In genomic region chr5:172872997-172873491, GRCh38 we compare ENCODE assay signal across 2 cellular contexts.
TF ChIP-seq lines count a peak whose summit lies in the region.

No MANE protein-coding gene starts in this region.

TF ChIP-seq in HEK293, 187 proteins besides CTCF, POLR2A, EP300 and RAD21:
- TF ChIP-seq ZBTB6 (tag by site-specific recombination; IDR thresholded peaks at IDR 0.05) = no peak
- peak; percentile 76 for TF ChIP-seq GLIS1 (tag by site-specific recombination; IDR thresholded peaks at IDR 0.05)
- TF ChIP-seq ZIC2 (tag by site-specific recombination; IDR thresholded peaks at IDR 0.05) = peak; percentile 70

TF ChIP-seq in HepG2, 621 proteins besides CTCF, POLR2A, EP300 and RAD21 (continued from another document):
- TF ChIP-seq ZNF660 (CRISPR knock-in tag; IDR thresholded peaks at IDR 0.05; ENCODE audit: borderline replicate concordance, low read depth) = no peak
- TF ChIP-seq HDAC1 (CRISPR knock-in tag; IDR thresholded peaks at IDR 0.05) = no peak
- TF ChIP-seq KDM2A (CRISPR knock-in tag; IDR thresholded peaks at IDR 0.05; ENCODE audit: borderline replicate concordance, low read depth) = no peak
- no peak for TF ChIP-seq ZFAT (CRISPR knock-in tag; conservative IDR thresholded peaks at IDR 0.05)
- TF ChIP-seq RELA (CRISPR knock-in tag; IDR thresholded peaks at IDR 0.05) = no peak
- TF ChIP-seq ZNF891 (CRISPR knock-in tag; IDR thresholded peaks at IDR 0.05) = no peak
- TF ChIP-seq AGO1 (IDR thresholded peaks at IDR 0.05; ENCODE audit: low read depth, low read length, poor library complexity, severe bottlenecking) = no peak
- no peak for TF ChIP-seq ATF4 (CRISPR knock-in tag; IDR thresholded peaks at IDR 0.05)
- TF ChIP-seq GATAD2A (CRISPR knock-in tag; IDR thresholded peaks at IDR 0.05) = no peak
- no peak for TF ChIP-seq ARNTL (CRISPR knock-in tag; IDR thresholded peaks at IDR 0.05)
- TF ChIP-seq PITX1 (CRISPR knock-in tag; IDR thresholded peaks at IDR 0.05) = no peak
- TF ChIP-seq MED1 (CRISPR knock-in tag; IDR thresholded peaks at IDR 0.05) = peak; percentile 42; the same call in 1 of the 2 replicates
- TF ChIP-seq ZNF687 (CRISPR knock-in tag; IDR thresholded peaks at IDR 0.05) = peak; percentile 62
- no peak for TF ChIP-seq KDM5A (IDR thresholded peaks at IDR 0.05; ENCODE audit: borderline replicate concordance, low read length)
- TF ChIP-seq ZBTB38 (CRISPR knock-in tag; IDR thresholded peaks at IDR 0.05) = peak; percentile 40; the same call in 1 of the 2 replicates
- TF ChIP-seq ZNF512 (CRISPR knock-in tag; IDR thresholded peaks at IDR 0.05) = no peak
- TF ChIP-seq MEIS2 (CRISPR knock-in tag; IDR thresholded peaks at IDR 0.05) = no peak
- TF ChIP-seq RARA (CRISPR knock-in tag; IDR thresholded peaks at IDR 0.05) = 0 out of 2 replicates have a peak, but pooled peaks have one; percentile 21
- no peak for TF ChIP-seq ZBTB14 (CRISPR knock-in tag; IDR thresholded peaks at IDR 0.05)
